In genomic region chr1:46616277-46617107, GRCh38 we compare ENCODE assay signal across 8 cellular contexts. TPM values are rescaled to one million over a fixed set of nuclear protein-coding genes. Genes with fewer than 3 reads are reported as not detected.
A peak's percentile ranks its signal among the peaks of the same experiment; 100 is the strongest.
DNase-seq lines count a peak whose midpoint lies in the region; ATAC-seq, FAIRE-seq and TF ChIP-seq lines count a peak whose summit lies in the region.

Gene MOB3C, minus strand, starts transcription at chr1:46616811. Its CDS starts 3,490 bp downstream, at chr1:46613321.

- H3K4me1 Mint-ChIP-seq in T-helper 2 cell treated with Interferon-gamma antibody and Interleukin-4, amounts not matched to agents 5 μg/mL and 100 μg/mL, for 36 hours (ENCODE audit: low read depth), result peaks cover 64% of the 10 kb centered on the region
- peaks cover 18% of the 10 kb centered on the region for H3K4me1 Mint-ChIP-seq in astrocyte (ENCODE audit: low read depth, unreplicated experiment)

- no peak for FAIRE-seq in astrocyte (lab: Jason Lieb, UNC)

- peak within 1 kb of the TSS; percentile 89 for H3K27ac Mint-ChIP-seq in T-helper 2 cell treated with Interferon-gamma antibody and Interleukin-4, amounts not matched to agents 5 μg/mL and 100 μg/mL, for 36 hours
- H3K27ac Mint-ChIP-seq in astrocyte (ENCODE audit: unreplicated experiment), result peak within 1 kb of the TSS; percentile 66

- H3K4me2 ChIP-seq in astrocyte (ENCODE audit: low read length), result peak within 1 kb of the TSS; percentile 91

- peaks cover 7% of the 10 kb centered on the region for H3K79me2 ChIP-seq in astrocyte (ENCODE audit: insufficient read depth, low read length)

- H3K27me3 ChIP-seq in astrocyte (ENCODE audit: insufficient read depth, low read length), result no peaks in the 10 kb centered on the region

- no peak for TF ChIP-seq CTCF in astrocyte (IDR thresholded peaks at IDR 0.05; ENCODE audit: insufficient read depth, low read depth, low read length)

- ATAC-seq in GM19438 (IDR thresholded peaks at IDR 0.05; ENCODE audit: low read depth, unreplicated experiment), result peak; percentile 52

- peak within 1 kb of the TSS; percentile 42 for H3K27ac ChIP-seq in astrocyte (ENCODE audit: low read depth, low read length)

- H4K20me1 ChIP-seq in astrocyte (ENCODE audit: insufficient read depth, low read length), result peaks cover 19% of the 10 kb centered on the region

- peak within 1 kb of the TSS; percentile 84 for H3K9ac ChIP-seq in astrocyte (ENCODE audit: low read length)

- no peaks in the 10 kb centered on the region for H3K36me3 ChIP-seq in astrocyte (ENCODE audit: insufficient read depth, low read length)

- peak within 1 kb of the TSS; percentile 92 for H3K4me3 Mint-ChIP-seq in T-helper 2 cell treated with Interferon-gamma antibody and Interleukin-4, amounts not matched to agents 5 μg/mL and 100 μg/mL, for 36 hours
- H3K4me3 Mint-ChIP-seq in astrocyte (ENCODE audit: unreplicated experiment), result peak within 1 kb of the TSS; percentile 90

- H3K9me3 ChIP-seq in astrocyte (ENCODE audit: insufficient read depth, low read depth, low read length), result no peaks in the 10 kb centered on the region

- H3K9me3 Mint-ChIP-seq in T-helper 2 cell treated with Interferon-gamma antibody and Interleukin-4, amounts not matched to agents 5 μg/mL and 100 μg/mL, for 36 hours, result no peaks in the 10 kb centered on the region
- H3K9me3 Mint-ChIP-seq in astrocyte (ENCODE audit: unreplicated experiment), result peaks cover 2% of the 10 kb centered on the region

- H3K4me1 ChIP-seq in astrocyte (ENCODE audit: insufficient read depth, low read length), result peaks cover 16% of the 10 kb centered on the region

- H2AFZ ChIP-seq in astrocyte (ENCODE audit: low read depth, low read length), result peak within 1 kb of the TSS; percentile 97

- H3K4me3 ChIP-seq in astrocyte (ENCODE audit: insufficient read depth, low read depth, low read length), result peak within 1 kb of the TSS; percentile 87

- DNase-seq in CD1c-positive myeloid dendritic cell (ENCODE audit: extremely low spot score) (peak; percentile 83), HPDE6-E6E7 (ENCODE audit: extremely low spot score) (peak; percentile 64), astrocyte (ENCODE audit: low read depth) (peak; percentile 73), hepatic stellate cell (ENCODE audit: low spot score) (peak; percentile 87), retina (peak; percentile 67), SKM-1 treated with dmso at 0.1 percent for 144 hours (lab: John Stamatoyannopoulos, UW; ENCODE audit: unreplicated experiment) (no peak)
- peak; percentile 68 for DNase-seq in T-helper 2 cell treated with Interferon-gamma antibody and Interleukin-4, amounts not matched to agents 5 μg/mL and 100 μg/mL, for 36 hours (ENCODE audit: low spot score)

- no peaks in the 10 kb centered on the region for H3K27me3 Mint-ChIP-seq in T-helper 2 cell treated with Interferon-gamma antibody and Interleukin-4, amounts not matched to agents 5 μg/mL and 100 μg/mL, for 36 hours (ENCODE audit: low read depth)
- H3K27me3 Mint-ChIP-seq in astrocyte (ENCODE audit: low read depth, unreplicated experiment), result peaks cover 22% of the 10 kb centered on the region

- peaks cover 11% of the 10 kb centered on the region for H3K36me3 Mint-ChIP-seq in T-helper 2 cell treated with Interferon-gamma antibody and Interleukin-4, amounts not matched to agents 5 μg/mL and 100 μg/mL, for 36 hours (ENCODE audit: low read depth)
- peaks cover 5% of the 10 kb centered on the region for H3K36me3 Mint-ChIP-seq in astrocyte (ENCODE audit: low read depth, unreplicated experiment)

RNA-seq across cellular contexts. Expression of gene MOB3C, which starts in this region (rescaled TPM):
- total RNA-seq in astrocyte, result 4.8 and 5.5 TPM in 2 replicates
